ENCODE assay signal across 20 cellular contexts in genomic region chr9:125991886-125992529, GRCh38.
"Had no signal": no experiment of that assay in that cellular context is flagged by ENCODE, and none has a peak within 500 bp of the region (broad histone marks: within the 10 kb centered on the region; RNA-seq: fewer than 3 reads in every experiment).

No MANE protein-coding gene starts in this region.

- H3K9me3 Mint-ChIP-seq: activated CD4-positive, alpha-beta T cell treated with anti-CD3 and anti-CD28 coated beads, Interleukin-2, amount 10 ng/mL, durations not matched to agents 24 days and 14 days; activated naive CD4-positive, alpha-beta T cell treated with anti-CD3 and anti-CD28 coated beads for 36 hours; activated T-helper 1 cell treated with anti-CD3 and anti-CD28 coated beads, Interleukin-12 subunit alpha, Interleukin-12 subunit beta, Interleukin-2, Interleukin-4 antibody, amounts not matched to agents 30 ng/mL and 10 ng/mL and 1 ng/mL, durations not matched to agents 14 hours and 24 hours and 36 hours; stimulated activated naive CD8-positive, alpha-beta T cell treated with anti-CD3 and anti-CD28 coated beads, Interleukin-15, Interleukin-2, amounts not matched to agents 100 ng/mL and 50 ng/mL, for 24 hours had no signal

- H3K4me1 Mint-ChIP-seq: activated CD4-positive, alpha-beta T cell treated with anti-CD3 and anti-CD28 coated beads, Interleukin-2, amount 10 ng/mL, durations not matched to agents 24 days and 14 days had no signal

- H3K27me3 ChIP-seq: adrenal gland, right atrium auricular region, transverse colon, vagina had no signal

- H3K4me3 ChIP-seq: adrenal gland, esophagus squamous epithelium, right atrium auricular region, transverse colon, vagina had no signal

- H3K27me3 Mint-ChIP-seq: activated CD4-positive, alpha-beta T cell treated with anti-CD3 and anti-CD28 coated beads, Interleukin-2, amount 10 ng/mL, durations not matched to agents 24 days and 14 days; stimulated activated naive CD8-positive, alpha-beta T cell treated with anti-CD3 and anti-CD28 coated beads, Interleukin-15, Interleukin-2, amounts not matched to agents 100 ng/mL and 50 ng/mL, for 24 hours had no signal

- DNase-seq: activated CD4-positive, alpha-beta T cell treated with anti-CD3 and anti-CD28 coated beads, Interleukin-2, amount 10 ng/mL, durations not matched to agents 24 days and 14 days; activated CD4-positive, CD25-positive, alpha-beta regulatory T cell; activated CD8-positive, alpha-beta memory T cell treated with anti-CD3 and anti-CD28 coated beads, Interleukin-2, amount 50 U/mL, for 4 hours; activated naive CD4-positive, alpha-beta T cell treated with anti-CD3 and anti-CD28 coated beads for 36 hours; adrenal gland; dermis blood vessel endothelial cell; effector memory CD4-positive, alpha-beta T cell; esophagus squamous epithelium; occipital lobe; small intestine; stimulated activated CD4-positive, alpha-beta T cell treated with anti-CD3 and anti-CD28 coated beads, Interleukin-15, amount 100 ng/mL, for 24 hours; stimulated activated CD4-positive, alpha-beta T cell treated with anti-CD3 and anti-CD28 coated beads, Interleukin-2, amount 100 ng/mL, for 48 hours; T-helper 1 cell; T-helper 9 cell; transverse colon had no signal

- H3K27ac Mint-ChIP-seq: activated CD4-positive, alpha-beta T cell treated with anti-CD3 and anti-CD28 coated beads, Interleukin-2, amount 10 ng/mL, durations not matched to agents 24 days and 14 days; activated naive CD4-positive, alpha-beta T cell treated with anti-CD3 and anti-CD28 coated beads for 36 hours; activated T-helper 1 cell treated with anti-CD3 and anti-CD28 coated beads, Interleukin-12 subunit alpha, Interleukin-12 subunit beta, Interleukin-2, Interleukin-4 antibody, amounts not matched to agents 30 ng/mL and 10 ng/mL and 1 ng/mL, durations not matched to agents 14 hours and 24 hours and 36 hours; progenitor cell of endocrine pancreas; stimulated activated naive CD8-positive, alpha-beta T cell treated with anti-CD3 and anti-CD28 coated beads, Interleukin-15, Interleukin-2, amounts not matched to agents 100 ng/mL and 50 ng/mL, for 24 hours had no signal

- H3K27ac ChIP-seq: adrenal gland, esophagus squamous epithelium, right atrium auricular region, transverse colon, vagina had no signal

- H3K9me3 ChIP-seq: adrenal gland, esophagus squamous epithelium, right atrium auricular region, transverse colon, vagina had no signal

- H3K4me3 Mint-ChIP-seq: activated CD4-positive, alpha-beta T cell treated with anti-CD3 and anti-CD28 coated beads, Interleukin-2, amount 10 ng/mL, durations not matched to agents 24 days and 14 days; activated naive CD4-positive, alpha-beta T cell treated with anti-CD3 and anti-CD28 coated beads for 36 hours; activated T-helper 1 cell treated with anti-CD3 and anti-CD28 coated beads, Interleukin-12 subunit alpha, Interleukin-12 subunit beta, Interleukin-2, Interleukin-4 antibody, amounts not matched to agents 30 ng/mL and 10 ng/mL and 1 ng/mL, durations not matched to agents 14 hours and 24 hours and 36 hours; stimulated activated naive CD8-positive, alpha-beta T cell treated with anti-CD3 and anti-CD28 coated beads, Interleukin-15, Interleukin-2, amounts not matched to agents 100 ng/mL and 50 ng/mL, for 24 hours had no signal

- H3K36me3 ChIP-seq: adrenal gland, esophagus squamous epithelium, right atrium auricular region, transverse colon, vagina had no signal

- H3K4me1 ChIP-seq: adrenal gland, right atrium auricular region, transverse colon, vagina had no signal
